Comparison of ENCODE assay signal across 8 cellular contexts in genomic region chr1:109425391-109425790, GRCh38. TPM values are rescaled to one million over a fixed set of nuclear protein-coding genes. Genes with fewer than 3 reads are reported as not detected.
DNase-seq lines count a peak whose midpoint lies in the region; ATAC-seq and TF ChIP-seq lines count a peak whose summit lies in the region.

No MANE protein-coding gene starts in this region.

- H3K27ac Mint-ChIP-seq in activated B cell treated with CpG ODN at 0.5 μM for 24 hours, result peak overlapping the region; percentile 97
- peak overlapping the region; percentile 98 for H3K27ac Mint-ChIP-seq in stimulated activated effector memory CD8-positive, alpha-beta T cell treated with anti-CD3 and anti-CD28 coated beads, Interleukin-12 subunit alpha, Interleukin-12 subunit beta, amount 100 ng/mL, for 72 hours

- peak overlapping the region; percentile 96 for H3K4me3 Mint-ChIP-seq in activated B cell treated with CpG ODN at 0.5 μM for 24 hours
- H3K4me3 Mint-ChIP-seq in stimulated activated effector memory CD8-positive, alpha-beta T cell treated with anti-CD3 and anti-CD28 coated beads, Interleukin-12 subunit alpha, Interleukin-12 subunit beta, amount 100 ng/mL, for 72 hours, result peak overlapping the region; percentile 89

- peak overlapping the region; percentile 83 for H3K27ac ChIP-seq in BLaER1
- peak overlapping the region; percentile 94 for H3K27ac ChIP-seq in hepatocyte

- H3K4me1 Mint-ChIP-seq in activated B cell treated with CpG ODN at 0.5 μM for 24 hours, result peaks cover 37% of the 10 kb centered on the region
- peaks cover 32% of the 10 kb centered on the region for H3K4me1 Mint-ChIP-seq in stimulated activated effector memory CD8-positive, alpha-beta T cell treated with anti-CD3 and anti-CD28 coated beads, Interleukin-12 subunit alpha, Interleukin-12 subunit beta, amount 100 ng/mL, for 72 hours

- peak; percentile 8 for ATAC-seq in HG02970 (IDR thresholded peaks at IDR 0.05; ENCODE audit: low FRiP score, unreplicated experiment)
- ATAC-seq in activated B cell treated with CpG ODN at 0.5 μM for 24 hours (ENCODE audit: low read depth), result peak; percentile 8
- peak; percentile 35 for ATAC-seq in stimulated activated effector memory CD8-positive, alpha-beta T cell treated with anti-CD3 and anti-CD28 coated beads, Interleukin-12 subunit alpha, Interleukin-12 subunit beta, amount 100 ng/mL, for 72 hours
- ATAC-seq in GM21360 (IDR thresholded peaks at IDR 0.05; ENCODE audit: unreplicated experiment), result no peak

- H3K4me2 ChIP-seq in BLaER1 (peak overlapping the region; percentile 89), hepatocyte (peak overlapping the region; percentile 84)

- H3K27me3 ChIP-seq in BLaER1 (no peaks in the 10 kb centered on the region), hepatocyte (no peaks in the 10 kb centered on the region)

- peak overlapping the region; percentile 26 for H2AFZ ChIP-seq in hepatocyte

- POLR2A ChIA-PET in activated B cell treated with CpG ODN at 0.5 μM for 24 hours (lab: Charles Lee), result interaction anchor here (0.6 to 3.3 kb wide), 22 partner anchors 8 to 609 kb away, joined by 3 to 34 read pairs (median 4); partner anchors contain the start of genes ATXN7L2, CYB561D1, GNAI3 and PSRC1

- intact Hi-C loops in activated B cell treated with CpG ODN at 0.5 μM for 24 hours (cut with micrococcal nuclease), result loop anchor here (5.0 to 10.0 kb wide), 4 partner anchors 42 to 912 kb away; partner anchors contain the start of genes RBM15 and SYPL2

- no peaks in the 10 kb centered on the region for H3K9me2 ChIP-seq in hepatocyte (replicated peaks; ENCODE audit: insufficient read depth)

- H3K4me1 ChIP-seq in BLaER1 (peaks cover 33% of the 10 kb centered on the region), hepatocyte (ENCODE audit: insufficient read depth) (peaks cover 20% of the 10 kb centered on the region)

- WGBS in hepatocyte (ENCODE audit: low lambda C conversion rate, missing lambda C conversion rate), result 18% methylated on average over 4 of the region's 4 CpGs

- H3K9ac ChIP-seq in BLaER1, result peak overlapping the region; percentile 78

- CTCF ChIA-PET in activated B cell treated with CpG ODN at 0.5 μM for 24 hours (lab: Charles Lee), result interaction anchor here (0.6 to 1.7 kb wide), 4 partner anchors 58 to 123 kb away, joined by 3 to 6 read pairs (median 4); partner anchors contain the start of genes ATXN7L2 and GNAI3

- DNase-seq in activated B cell treated with CpG ODN at 0.5 μM for 24 hours (no peak), hepatocyte (ENCODE audit: low spot score) (no peak), NCI-H2081 treated with DMSO at 0.1 percent for 48 hours (lab: John Stamatoyannopoulos, UW) (no peak), AG08396 (ENCODE audit: low spot score) (no peak)
- DNase-seq in stimulated activated effector memory CD8-positive, alpha-beta T cell treated with anti-CD3 and anti-CD28 coated beads, Interleukin-12 subunit alpha, Interleukin-12 subunit beta, amount 100 ng/mL, for 72 hours (ENCODE audit: low spot score in 2 of 2), result no peak

- H3K36me3 ChIP-seq in BLaER1, result peaks cover 24% of the 10 kb centered on the region
- H3K36me3 ChIP-seq in hepatocyte (replicated peaks; ENCODE audit: insufficient read depth, low read depth), result no peaks in the 10 kb centered on the region

- H3K79me2 ChIP-seq in hepatocyte, result peaks cover 48% of the 10 kb centered on the region

- H3K9me3 Mint-ChIP-seq in activated B cell treated with CpG ODN at 0.5 μM for 24 hours, result no peaks in the 10 kb centered on the region
- H3K9me3 Mint-ChIP-seq in stimulated activated effector memory CD8-positive, alpha-beta T cell treated with anti-CD3 and anti-CD28 coated beads, Interleukin-12 subunit alpha, Interleukin-12 subunit beta, amount 100 ng/mL, for 72 hours, result no peaks in the 10 kb centered on the region

- no peaks in the 10 kb centered on the region for H3K27me3 Mint-ChIP-seq in activated B cell treated with CpG ODN at 0.5 μM for 24 hours

- peak overlapping the region; percentile 89 for H3K4me3 ChIP-seq in BLaER1
- peak overlapping the region; percentile 50 for H3K4me3 ChIP-seq in hepatocyte

- H3K36me3 Mint-ChIP-seq in activated B cell treated with CpG ODN at 0.5 μM for 24 hours (ENCODE audit: low read depth), result peaks cover 40% of the 10 kb centered on the region
- H3K36me3 Mint-ChIP-seq in stimulated activated effector memory CD8-positive, alpha-beta T cell treated with anti-CD3 and anti-CD28 coated beads, Interleukin-12 subunit alpha, Interleukin-12 subunit beta, amount 100 ng/mL, for 72 hours, result peaks cover 64% of the 10 kb centered on the region

- H3K9me3 ChIP-seq in BLaER1 (no peaks in the 10 kb centered on the region), hepatocyte (ENCODE audit: low read depth) (no peaks in the 10 kb centered on the region)

- no peak for TF ChIP-seq CTCF in activated B cell treated with CpG ODN at 0.5 μM for 24 hours (IDR thresholded peaks at IDR 0.05)
- no peak for TF ChIP-seq CTCF in hepatocyte (IDR thresholded peaks at IDR 0.05; ENCODE audit: poor library complexity)

- peaks cover 51% of the 10 kb centered on the region for H4K20me1 ChIP-seq in BLaER1
- H4K20me1 ChIP-seq in hepatocyte (ENCODE audit: insufficient read depth, poor library complexity, severe bottlenecking), result peaks cover 22% of the 10 kb centered on the region

RNA-seq across cellular contexts. Expression of gene PSMA5, which starts 0.9 kb away (rescaled TPM):
- total RNA-seq in activated B cell treated with CpG ODN at 0.5 μM for 24 hours, result 105 and 125 TPM in 2 replicates
- total RNA-seq in hepatocyte, result 50.5 and 64.4 TPM in 2 replicates
- 83.1 and 90.1 TPM in 2 replicates for polyA plus RNA-seq in hepatocyte

RNA-seq across cellular contexts. Expression of gene SORT1, which starts 27.7 kb away (rescaled TPM):
- total RNA-seq in activated B cell treated with CpG ODN at 0.5 μM for 24 hours (0.20 and 0.37 TPM in 2 replicates), hepatocyte (59.3 and 66.3 TPM in 2 replicates)
- 34.4 and 43.7 TPM in 2 replicates for polyA plus RNA-seq in hepatocyte

RNA-seq across cellular contexts. Expression of gene SYPL2, which starts 41.0 kb away (rescaled TPM):
- not detected in 2 replicates for total RNA-seq in activated B cell treated with CpG ODN at 0.5 μM for 24 hours
- 2.0 and 2.1 TPM in 2 replicates for total RNA-seq in hepatocyte
- polyA plus RNA-seq in hepatocyte, result 3.0 TPM in 2 replicates

RNA-seq across cellular contexts. Expression of gene ATXN7L2, which starts 58.3 kb away (rescaled TPM):
- 7.5 and 9.0 TPM in 2 replicates for total RNA-seq in activated B cell treated with CpG ODN at 0.5 μM for 24 hours
- total RNA-seq in hepatocyte, result 5.1 and 6.6 TPM in 2 replicates
- 5.3 and 9.3 TPM in 2 replicates for polyA plus RNA-seq in hepatocyte

Comparison
In these comparisons a context has a peak if more than half of its experiments do, and no peak if none do; other contexts are left out.
1. RNA of gene SORT1, which starts 27.7 kb away (total RNA-seq): 59.3 to 66.3 TPM in hepatocyte; 0.20 to 0.37 TPM in activated B cell treated with CpG ODN at 0.5 μM for 24 hours; every median in the first group is over 10 times any median in the second.